26 cellular contexts compared by ENCODE assay signal in genomic region chr14:44701563-44702263, GRCh38.
DNase-seq lines count a peak whose midpoint lies in the region; ATAC-seq and TF ChIP-seq lines count a peak whose summit lies in the region.
"Had no signal": no experiment of that assay in that cellular context is flagged by ENCODE, and none has a peak within 500 bp of the region (broad histone marks: within the 10 kb centered on the region; RNA-seq: fewer than 3 reads in every experiment).

No MANE protein-coding gene starts in this region.

- H3K4me3 ChIP-seq in fibroblast of the aortic adventitia (ENCODE audit: low read depth, low read length) = no peak overlapping the region
- H3K4me3 ChIP-seq: A549; BLaER1 treated with 17β-estradiol and CSF1 and Interleukin-3, amounts not matched to agents 10 nM and 100 nM; lung; smooth muscle cell; upper lobe of right lung had no signal

- ATAC-seq in GM21381 (IDR thresholded peaks at IDR 0.05; ENCODE audit: unreplicated experiment) = no peak
- ATAC-seq: A549; activated CD8-positive, alpha-beta memory T cell treated with anti-CD3 and anti-CD28 coated beads, Interleukin-2, amount 10 ng/mL, durations not matched to agents 7 days and 5 days; Right ventricle myocardium inferior; upper lobe of right lung had no signal

- TF ChIP-seq CTCF in fibroblast of the aortic adventitia (IDR thresholded peaks at IDR 0.05; ENCODE audit: insufficient read depth, low read length) = no peak

- DNase-seq in NCI-H748 (lab: John Stamatoyannopoulos, UW; ENCODE audit: unreplicated experiment) (peak; percentile 13), NCI-H748 treated with DMSO at 0.1 percent for 48 hours (lab: John Stamatoyannopoulos, UW) (no peak), RKO (ENCODE audit: low spot score) (peak; percentile 18), fibroblast of the aortic adventitia (ENCODE audit: low read depth) (peak; percentile 33), mucosa of gallbladder (ENCODE audit: low spot score) (no peak), epidermal melanocyte (ENCODE audit: insufficient read length, low spot score) (no peak)
- no peak for DNase-seq in stimulated activated CD4-positive, alpha-beta T cell treated with anti-CD3 and anti-CD28 coated beads, Interleukin-2, amount 100 ng/mL, for 48 hours
- DNase-seq: activated CD4-positive, alpha-beta T cell treated with anti-CD3 and anti-CD28 coated beads for 48 hours; activated CD8-positive, alpha-beta memory T cell treated with anti-CD3 and anti-CD28 coated beads, Interleukin-2, amount 10 ng/mL, durations not matched to agents 7 days and 5 days; activated naive CD8-positive, alpha-beta T cell treated with anti-CD3 and anti-CD28 coated beads, Interleukin-2, amount 10 ng/mL, durations not matched to agents 7 days and 5 days; cortex of kidney; foreskin fibroblast; GOT3; hippocampal formation; Kasumi-1; NCI-H1092; NCI-H2081 treated with DMSO at 0.1 percent for 48 hours; NCI-H510A treated with DMSO at 0.1 percent for 48 hours; stimulated activated CD4-positive, alpha-beta T cell treated with anti-CD3 and anti-CD28 coated beads, Interleukin-4, amount 100 ng/mL, for 4 hours; upper lobe of right lung had no signal

Comparison
In these comparisons a context has a peak if more than half of its experiments do, and no peak if none do; other contexts are left out.
1. DNase-seq: peak in NCI-H748 (single experiment), RKO (single experiment) and fibroblast of the aortic adventitia (single experiment); none in NCI-H748 treated with DMSO at 0.1 percent for 48 hours (single experiment), mucosa of gallbladder (single experiment), stimulated activated CD4-positive, alpha-beta T cell treated with anti-CD3 and anti-CD28 coated beads, Interleukin-2, amount 100 ng/mL, for 48 hours (0 of 2) and epidermal melanocyte (single experiment).